Comparison of ENCODE assay signal across 22 cellular contexts in the genomic region with DNA sequence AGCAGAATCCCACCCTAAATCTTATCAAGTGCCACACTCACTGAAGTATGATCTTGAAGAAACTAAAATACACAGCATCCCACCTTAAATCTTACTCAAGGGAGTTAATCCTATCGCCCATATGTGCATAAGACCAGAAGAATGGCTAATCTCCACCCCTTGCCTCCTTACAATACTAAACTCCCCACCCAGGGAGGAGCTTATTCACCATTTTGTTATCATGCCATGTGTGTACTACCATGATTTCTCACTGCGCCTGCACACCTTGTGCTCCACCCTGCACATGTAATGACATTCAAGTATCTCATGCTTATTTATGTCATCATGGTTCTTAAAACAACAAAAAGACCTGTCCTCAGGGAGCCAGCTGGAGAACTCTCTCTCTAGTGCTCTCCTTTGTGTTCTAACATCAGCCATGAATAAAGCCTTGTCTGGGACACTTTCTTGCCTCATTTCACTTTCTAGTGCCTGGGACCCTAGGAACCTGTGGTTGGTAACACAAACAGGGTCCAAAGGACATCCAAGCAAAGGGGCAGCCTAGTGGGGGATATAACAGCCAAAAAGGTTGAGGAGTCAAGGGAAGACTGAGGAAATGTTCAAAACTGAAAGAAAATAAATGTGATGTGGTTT.
"Had no signal": no experiment of that assay in that cellular context is flagged by ENCODE, and none has a peak within 500 bp of the region (broad histone marks: within the 10 kb centered on the region; RNA-seq: fewer than 3 reads in every experiment).

No MANE protein-coding gene starts in this region.

- H3K4me2 ChIP-seq: hepatocyte had no signal

- ATAC-seq: foreskin keratinocyte; gastroesophageal sphincter; heart left ventricle; left lung; naive thymus-derived CD4-positive, alpha-beta T cell; stimulated activated naive B cell treated with anti-CD40 and anti-IgM and Interleukin-4, amounts not matched to agents 10 μg/mL and 1 μg/mL and 100 μg/mL, for 72 hours had no signal

- H3K36me3 ChIP-seq: prostate gland had no signal

- H3K9me3 ChIP-seq: esophagus muscularis mucosa, gastroesophageal sphincter, heart left ventricle, left lung, prostate gland, right atrium auricular region, sigmoid colon, spleen, suprapubic skin had no signal

- H3K27me3 ChIP-seq: esophagus muscularis mucosa, foreskin keratinocyte, gastroesophageal sphincter, heart left ventricle, hepatocyte, left lung, right atrium auricular region, sigmoid colon, spleen, suprapubic skin had no signal

- H3K27ac ChIP-seq: coronary artery, esophagus muscularis mucosa, foreskin keratinocyte, gastroesophageal sphincter, heart left ventricle, hepatocyte, left lung, prostate gland, right atrium auricular region, sigmoid colon, spleen, suprapubic skin had no signal

- H2AFZ ChIP-seq: hepatocyte had no signal

- FAIRE-seq: endothelial cell of umbilical vein, kidney had no signal

- DNase-seq: dermis blood vessel endothelial cell; effector memory CD4-positive, alpha-beta T cell; foreskin keratinocyte; heart left ventricle; kidney; left lung; mesendoderm; midbrain; naive thymus-derived CD4-positive, alpha-beta T cell; nucleus accumbens; sigmoid colon; spleen; stimulated activated CD4-positive, alpha-beta T cell treated with anti-CD3 and anti-CD28 coated beads, Interleukin-2, amount 100 ng/mL, for 48 hours; stimulated activated naive B cell treated with anti-CD40 and anti-IgM and Interleukin-4, amounts not matched to agents 10 μg/mL and 1 μg/mL and 100 μg/mL, for 72 hours had no signal

- H3K4me1 ChIP-seq: heart left ventricle, prostate gland, right atrium auricular region, suprapubic skin had no signal

- H3K4me3 ChIP-seq: coronary artery, esophagus muscularis mucosa, gastroesophageal sphincter, heart left ventricle, hepatocyte, left lung, prostate gland, right atrium auricular region, sigmoid colon, spleen, suprapubic skin had no signal
